29 cellular contexts compared by ENCODE assay signal in genomic region chr5:12230659-12231058, GRCh38.
"Had no signal": no experiment of that assay in that cellular context is flagged by ENCODE, and none has a peak within 500 bp of the region (broad histone marks: within the 10 kb centered on the region; RNA-seq: fewer than 3 reads in every experiment).

No MANE protein-coding gene starts in this region.

- H3K4me3 Mint-ChIP-seq: stimulated activated effector memory CD8-positive, alpha-beta T cell treated with anti-CD3 and anti-CD28 coated beads, Interleukin-12 subunit alpha, Interleukin-12 subunit beta, amount 100 ng/mL, for 72 hours; stimulated activated memory B cell treated with anti-CD40 and anti-IgM and Interleukin-4, amounts not matched to agents 10 μg/mL and 1 μg/mL and 100 μg/mL, for 72 hours; stimulated activated naive B cell treated with anti-CD40 and anti-IgM and Interleukin-4, amounts not matched to agents 10 μg/mL and 1 μg/mL and 100 μg/mL, for 72 hours; stimulated activated naive CD8-positive, alpha-beta T cell treated with anti-CD3 and anti-CD28 coated beads, Interleukin-15, amount 100 ng/mL, for 72 hours; stimulated activated naive CD8-positive, alpha-beta T cell treated with anti-CD3 and anti-CD28 coated beads, Interleukin-15, Interleukin-2, amounts not matched to agents 100 ng/mL and 50 ng/mL, for 24 hours; type B pancreatic cell had no signal

- H3K36me3 ChIP-seq: stomach, suprapubic skin, thoracic aorta, thyroid gland, tibial artery, tibial nerve, transverse colon, upper lobe of left lung, upper lobe of right lung, uterus, vagina had no signal

- H3K27ac Mint-ChIP-seq: stimulated activated effector memory CD8-positive, alpha-beta T cell treated with anti-CD3 and anti-CD28 coated beads, Interleukin-12 subunit alpha, Interleukin-12 subunit beta, amount 100 ng/mL, for 72 hours; stimulated activated memory B cell treated with anti-CD40 and anti-IgM and Interleukin-4, amounts not matched to agents 10 μg/mL and 1 μg/mL and 100 μg/mL, for 72 hours; stimulated activated naive B cell treated with anti-CD40 and anti-IgM and Interleukin-4, amounts not matched to agents 10 μg/mL and 1 μg/mL and 100 μg/mL, for 72 hours; stimulated activated naive CD8-positive, alpha-beta T cell treated with anti-CD3 and anti-CD28 coated beads, Interleukin-15, amount 100 ng/mL, for 72 hours; stimulated activated naive CD8-positive, alpha-beta T cell treated with anti-CD3 and anti-CD28 coated beads, Interleukin-15, Interleukin-2, amounts not matched to agents 100 ng/mL and 50 ng/mL, for 24 hours; type B pancreatic cell had no signal

- H3K36me3 Mint-ChIP-seq: stimulated activated effector memory CD8-positive, alpha-beta T cell treated with anti-CD3 and anti-CD28 coated beads, Interleukin-12 subunit alpha, Interleukin-12 subunit beta, amount 100 ng/mL, for 72 hours; stimulated activated memory B cell treated with anti-CD40 and anti-IgM and Interleukin-4, amounts not matched to agents 10 μg/mL and 1 μg/mL and 100 μg/mL, for 72 hours; stimulated activated naive B cell treated with anti-CD40 and anti-IgM and Interleukin-4, amounts not matched to agents 10 μg/mL and 1 μg/mL and 100 μg/mL, for 72 hours; type B pancreatic cell had no signal

- H3K27me3 ChIP-seq: stomach, suprapubic skin, testis, thyroid gland, tibial artery, tibial nerve, transverse colon, upper lobe of left lung, upper lobe of right lung, uterus, vagina had no signal

- H3K4me1 Mint-ChIP-seq: stimulated activated effector memory CD8-positive, alpha-beta T cell treated with anti-CD3 and anti-CD28 coated beads, Interleukin-12 subunit alpha, Interleukin-12 subunit beta, amount 100 ng/mL, for 72 hours; stimulated activated memory B cell treated with anti-CD40 and anti-IgM and Interleukin-4, amounts not matched to agents 10 μg/mL and 1 μg/mL and 100 μg/mL, for 72 hours; stimulated activated naive B cell treated with anti-CD40 and anti-IgM and Interleukin-4, amounts not matched to agents 10 μg/mL and 1 μg/mL and 100 μg/mL, for 72 hours; stimulated activated naive CD8-positive, alpha-beta T cell treated with anti-CD3 and anti-CD28 coated beads, Interleukin-15, amount 100 ng/mL, for 72 hours had no signal

- DNase-seq: stimulated activated CD4-positive, alpha-beta T cell treated with anti-CD3 and anti-CD28 coated beads, Interleukin-2, amount 100 ng/mL, for 48 hours; stimulated activated CD4-positive, alpha-beta T cell treated with anti-CD3 and anti-CD28 coated beads, Interleukin-4, amount 100 ng/mL, for 1 hour; stimulated activated CD4-positive, alpha-beta T cell treated with anti-CD3 and anti-CD28 coated beads, Interleukin-4, amount 100 ng/mL, for 24 hours; stimulated activated CD4-positive, alpha-beta T cell treated with anti-CD3 and anti-CD28 coated beads, Interleukin-4, amount 100 ng/mL, for 4 hours; stimulated activated CD8-positive, alpha-beta memory T cell treated with anti-CD3 and anti-CD28 coated beads, Interleukin-4, amount 100 ng/mL, for 48 hours; stimulated activated naive B cell treated with anti-CD40 and anti-IgM and Interleukin-4, amounts not matched to agents 10 μg/mL and 1 μg/mL and 100 μg/mL, for 72 hours; stimulated activated naive CD4-positive, alpha-beta T cell; stimulated activated naive CD4-positive, alpha-beta T cell treated with Interleukin-2 at 50 U/mL for 16 hours; stimulated activated naive CD8-positive, alpha-beta T cell treated with anti-CD3 and anti-CD28 coated beads, Interleukin-15, amount 100 ng/mL, for 72 hours; stimulated activated naive CD8-positive, alpha-beta T cell treated with anti-CD3 and anti-CD28 coated beads, Interleukin-15, Interleukin-2, amounts not matched to agents 100 U/mL and 50 U/mL, for 24 hours; stomach; substantia nigra; testis; thyroid gland; tibial artery; transverse colon; trophoblast cell; upper lobe of left lung; upper lobe of right lung; uterus had no signal

- ATAC-seq: stimulated activated effector memory CD8-positive, alpha-beta T cell treated with anti-CD3 and anti-CD28 coated beads, Interleukin-12 subunit alpha, Interleukin-12 subunit beta, amount 100 ng/mL, for 72 hours; stimulated activated memory B cell treated with anti-CD40 and anti-IgM and Interleukin-4, amounts not matched to agents 10 μg/mL and 1 μg/mL and 100 μg/mL, for 72 hours; stimulated activated naive B cell treated with anti-CD40 and anti-IgM and Interleukin-4, amounts not matched to agents 10 μg/mL and 1 μg/mL and 100 μg/mL, for 72 hours; stimulated activated naive CD8-positive, alpha-beta T cell treated with anti-CD3 and anti-CD28 coated beads, Interleukin-15, amount 100 ng/mL, for 72 hours; stimulated activated naive CD8-positive, alpha-beta T cell treated with anti-CD3 and anti-CD28 coated beads, Interleukin-15, Interleukin-2, amounts not matched to agents 100 U/mL and 50 U/mL, for 24 hours; upper lobe of right lung had no signal

- H3K27ac ChIP-seq: stomach, suprapubic skin, testis, thoracic aorta, thyroid gland, tibial artery, tibial nerve, transverse colon, upper lobe of left lung, upper lobe of right lung, uterus, vagina had no signal

- H3K27me3 Mint-ChIP-seq: stimulated activated memory B cell treated with anti-CD40 and anti-IgM and Interleukin-4, amounts not matched to agents 10 μg/mL and 1 μg/mL and 100 μg/mL, for 72 hours; stimulated activated naive B cell treated with anti-CD40 and anti-IgM and Interleukin-4, amounts not matched to agents 10 μg/mL and 1 μg/mL and 100 μg/mL, for 72 hours; stimulated activated naive CD8-positive, alpha-beta T cell treated with anti-CD3 and anti-CD28 coated beads, Interleukin-15, amount 100 ng/mL, for 72 hours; stimulated activated naive CD8-positive, alpha-beta T cell treated with anti-CD3 and anti-CD28 coated beads, Interleukin-15, Interleukin-2, amounts not matched to agents 100 ng/mL and 50 ng/mL, for 24 hours; type B pancreatic cell had no signal

- H3K9me3 Mint-ChIP-seq: stimulated activated naive CD8-positive, alpha-beta T cell treated with anti-CD3 and anti-CD28 coated beads, Interleukin-15, Interleukin-2, amounts not matched to agents 100 ng/mL and 50 ng/mL, for 24 hours; type B pancreatic cell had no signal

- H3K4me1 ChIP-seq: stomach, suprapubic skin, testis, thyroid gland, tibial artery, tibial nerve, transverse colon, upper lobe of left lung, upper lobe of right lung, uterus, vagina had no signal

- FAIRE-seq: urothelium cell line had no signal

- H3K9me3 ChIP-seq: testis, thoracic aorta, thyroid gland, transverse colon, uterus, vagina had no signal

- H3K4me3 ChIP-seq: stomach, suprapubic skin, testis, thoracic aorta, thyroid gland, tibial artery, tibial nerve, transverse colon, upper lobe of left lung, upper lobe of right lung, uterus, vagina had no signal
